In the genomic region with DNA sequence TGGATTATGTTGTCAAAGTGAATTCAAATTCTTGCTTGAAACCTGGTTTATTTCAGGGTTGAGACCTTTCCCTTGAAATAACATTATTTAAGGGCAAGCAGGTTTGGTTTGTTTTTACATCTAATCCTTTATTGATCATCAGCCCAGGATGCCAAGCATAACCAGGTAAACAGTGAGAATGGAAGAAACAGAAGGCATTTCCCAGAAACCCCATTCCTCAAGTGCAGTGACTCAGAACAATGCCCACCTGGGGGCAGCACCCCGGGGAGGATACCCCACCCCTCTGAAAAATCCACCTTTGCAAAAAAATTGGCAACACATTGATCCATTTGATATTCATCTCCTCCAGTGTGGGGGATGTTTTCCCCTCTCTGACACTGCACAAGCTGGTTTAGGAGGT, we compare ENCODE assay signal across 16 cellular contexts. TPM values are rescaled to one million over a fixed set of nuclear protein-coding genes. Genes with fewer than 3 reads are reported as not detected.
A peak's percentile ranks its signal among the peaks of the same experiment; 100 is the strongest.
DNase-seq lines count a peak whose midpoint lies in the region; ATAC-seq and TF ChIP-seq lines count a peak whose summit lies in the region.
"Had no signal": no experiment of that assay in that cellular context is flagged by ENCODE, and none has a peak within 500 bp of the region (broad histone marks: within the 10 kb centered on the region; RNA-seq: fewer than 3 reads in every experiment).

No MANE protein-coding gene starts in this region.

- no peaks in the 10 kb centered on the region for H3K23me2 ChIP-seq in H9 (ENCODE audit: insufficient read length, low read depth, low read length, poor library complexity, severe bottlenecking)

- H3K18ac ChIP-seq in H9 (ENCODE audit: insufficient read length, low read depth, low read length) = no peak overlapping the region

- H4K5ac ChIP-seq in H9 (ENCODE audit: insufficient read length, low read depth, low read length) = no peak overlapping the region

- H3K9ac ChIP-seq in H9 (ENCODE audit: extremely low read depth, insufficient read length, low read length) (no peak overlapping the region), neural cell (ENCODE audit: low read length) (no peak overlapping the region)

- no peak overlapping the region for H3K4me3 ChIP-seq in neural cell (ENCODE audit: low read length)
- H3K4me3 ChIP-seq: smooth muscle cell, tibial nerve had no signal

- H2BK15ac ChIP-seq in H9 (ENCODE audit: low read depth, low read length) = no peak overlapping the region

- no peak overlapping the region for H2BK5ac ChIP-seq in H9 (ENCODE audit: insufficient read length, low read length)

- no peak overlapping the region for H2BK12ac ChIP-seq in H9 (ENCODE audit: insufficient read length, low read depth, low read length)

- no peak overlapping the region for H3K23ac ChIP-seq in H9 (ENCODE audit: insufficient read length, low read depth, low read length)

- H2BK120ac ChIP-seq in H9 (ENCODE audit: low read depth, low read length, poor library complexity, severe bottlenecking) = no peak overlapping the region

- no peak overlapping the region for H2AK5ac ChIP-seq in H9 (ENCODE audit: insufficient read length, low read length)

- H3K9me2 ChIP-seq in neural cell (ENCODE audit: insufficient read depth, low read length) = no peaks in the 10 kb centered on the region

- H3F3A ChIP-seq in neural cell (ENCODE audit: insufficient read depth, low read length, poor library complexity, severe bottlenecking) = no peaks in the 10 kb centered on the region

- H3K27ac ChIP-seq in H9 (ENCODE audit: insufficient read length, low read depth, low read length) = no peak overlapping the region
- no peak overlapping the region for H3K27ac ChIP-seq in neural cell (ENCODE audit: low read length)
- H3K27ac ChIP-seq: 22Rv1, tibial nerve had no signal

- H4K8ac ChIP-seq in H9 (replicated peaks; ENCODE audit: insufficient read length, low read depth, low read length) = no peak overlapping the region

- H3T11ph ChIP-seq in H9 (ENCODE audit: low read length) = no peak overlapping the region

- no peaks in the 10 kb centered on the region for H4K20me1 ChIP-seq in H9 (ENCODE audit: control insufficient read depth, insufficient read depth, insufficient read length)
- H4K20me1 ChIP-seq in neural cell (ENCODE audit: insufficient read depth) = no peaks in the 10 kb centered on the region

- no peak for TF ChIP-seq EP300 in neural cell (conservative IDR thresholded peaks at IDR 0.05; ENCODE audit: poor library complexity, severe bottlenecking)

- no peaks in the 10 kb centered on the region for H3K9me3 Mint-ChIP-seq in H9
- H3K9me3 Mint-ChIP-seq in activated naive CD8-positive, alpha-beta T cell treated with anti-CD3 and anti-CD28 coated beads for 36 hours = no peaks in the 10 kb centered on the region
- H3K9me3 Mint-ChIP-seq: natural killer cell treated with Interleukin-12 subunit alpha and Interleukin-12 subunit beta and Interleukin-15 and Interleukin-18, amount 100 ng/mL, for 72 hours had no signal

- peak; percentile 24; the same call in 1 of the 3 replicates for TF ChIP-seq CTCF in H9 (conservative IDR thresholded peaks at IDR 0.05)
- TF ChIP-seq CTCF in neural cell (IDR thresholded peaks at IDR 0.05; ENCODE audit: poor library complexity, severe bottlenecking) = no peak

- intact Hi-C loops in head of caudate nucleus (cut with DNase I) (no loop called here), Right ventricle myocardium superior (cut with DNase I) (no loop called here)

- no peak overlapping the region for H3K14ac ChIP-seq in H9 (ENCODE audit: insufficient read depth, low read length)

- H4K91ac ChIP-seq in H9 (ENCODE audit: insufficient read length, low read depth, low read length) = no peak overlapping the region

- H3K4me1 ChIP-seq in H9 (ENCODE audit: insufficient read depth, low read length) = no peaks in the 10 kb centered on the region
- H3K4me1 ChIP-seq: tibial nerve had no signal

- H3K36me3 ChIP-seq in neural cell (ENCODE audit: insufficient read depth, low read length) = no peaks in the 10 kb centered on the region

- H2BK20ac ChIP-seq in H9 (ENCODE audit: low read depth, low read length, poor library complexity, severe bottlenecking) = no peak overlapping the region

- H3K27me3 Mint-ChIP-seq in H9 (ENCODE audit: low read depth) = peaks cover 4% of the 10 kb centered on the region; the same call in 1 of the 2 replicates
- no peaks in the 10 kb centered on the region for H3K27me3 Mint-ChIP-seq in activated naive CD8-positive, alpha-beta T cell treated with anti-CD3 and anti-CD28 coated beads for 36 hours
- H3K27me3 Mint-ChIP-seq: natural killer cell treated with Interleukin-12 subunit alpha and Interleukin-12 subunit beta and Interleukin-15 and Interleukin-18, amount 100 ng/mL, for 72 hours; T-helper 17 cell had no signal

- DNase-seq in NCI-H1417 (lab: John Stamatoyannopoulos, UW) (peak in 2 of 3 experiments; percentile 5 to 38), NCI-H1417 treated with DMSO at 0.1 percent for 48 hours (lab: John Stamatoyannopoulos, UW) (no peak), H9 (no peak), head of caudate nucleus (no peak), DMS153 treated with DMSO at 0.1 percent for 48 hours (lab: John Stamatoyannopoulos, UW; ENCODE audit: unreplicated experiment) (no peak), Right ventricle myocardium superior (no peak)
- DNase-seq in activated naive CD8-positive, alpha-beta T cell treated with anti-CD3 and anti-CD28 coated beads for 36 hours = no peak
- DNase-seq: activated CD8-positive, alpha-beta memory T cell treated with anti-CD3 and anti-CD28 coated beads for 24 hours; left colon; NCI-H2081; T-helper 17 cell had no signal

- peaks cover 3 to 10% (median 6%) of the 10 kb centered on the region in 3 experiments; a peak in 5 of 7 replicates for H3K36me3 Mint-ChIP-seq in H9 (ENCODE audit: insufficient read depth in 1 of 3, low read depth in 3 of 3)
- peaks cover 15% of the 10 kb centered on the region for H3K36me3 Mint-ChIP-seq in activated naive CD8-positive, alpha-beta T cell treated with anti-CD3 and anti-CD28 coated beads for 36 hours
- H3K36me3 Mint-ChIP-seq: natural killer cell treated with Interleukin-12 subunit alpha and Interleukin-12 subunit beta and Interleukin-15 and Interleukin-18, amount 100 ng/mL, for 72 hours had no signal

- H3K27ac Mint-ChIP-seq in H9 = peak overlapping the region in 2 of 3 experiments; percentile 10 to 83; a peak in 2 of 7 replicates
- H3K27ac Mint-ChIP-seq in activated naive CD8-positive, alpha-beta T cell treated with anti-CD3 and anti-CD28 coated beads for 36 hours = peak overlapping the region; percentile 68
- H3K27ac Mint-ChIP-seq: natural killer cell treated with Interleukin-12 subunit alpha and Interleukin-12 subunit beta and Interleukin-15 and Interleukin-18, amount 100 ng/mL, for 72 hours; T-helper 17 cell had no signal

- H2AFZ ChIP-seq in H9 (ENCODE audit: low read length) = no peak overlapping the region
- H2AFZ ChIP-seq in neural cell (ENCODE audit: low read depth, low read length) = no peak overlapping the region

- H3K79me1 ChIP-seq in H9 (ENCODE audit: insufficient read depth, low read depth, low read length, poor library complexity, severe bottlenecking) = no peaks in the 10 kb centered on the region

- H3K4ac ChIP-seq in H9 (ENCODE audit: low read depth, low read length) = no peak overlapping the region

- no peak for TF ChIP-seq RAD21 in neural cell (conservative IDR thresholded peaks at IDR 0.05)

- H3K4me2 ChIP-seq in H9 (ENCODE audit: insufficient read depth, insufficient read length, low read length) = no peak overlapping the region
- no peak overlapping the region for H3K4me2 ChIP-seq in neural cell (ENCODE audit: low read length)
- H3K4me2 ChIP-seq: smooth muscle cell had no signal

- peaks cover 20 to 22% of the 10 kb centered on the region in 2 experiments for H3K4me1 Mint-ChIP-seq in H9
- H3K4me1 Mint-ChIP-seq in activated naive CD8-positive, alpha-beta T cell treated with anti-CD3 and anti-CD28 coated beads for 36 hours = peaks cover 21% of the 10 kb centered on the region

- H3K9me3 ChIP-seq in H9 (ENCODE audit: control insufficient read depth, low read depth, low read length) (no peaks in the 10 kb centered on the region), neural cell (ENCODE audit: low read length) (no peaks in the 10 kb centered on the region)
- H3K9me3 ChIP-seq: tibial nerve had no signal

- H3K27me3 ChIP-seq in H9 (ENCODE audit: insufficient read depth, low read length) (no peaks in the 10 kb centered on the region), neural cell (ENCODE audit: insufficient read depth, low read depth, low read length) (no peaks in the 10 kb centered on the region)
- H3K27me3 ChIP-seq: tibial nerve had no signal

- no peak for ATAC-seq in Right ventricle myocardium superior (ENCODE audit: poor library complexity)
- ATAC-seq: left colon; natural killer cell treated with Interleukin-12 subunit alpha and Interleukin-12 subunit beta and Interleukin-15 and Interleukin-18, amount 100 ng/mL, for 72 hours; T-helper 17 cell had no signal

- H3K56ac ChIP-seq in H9 (ENCODE audit: insufficient read length, low read depth, low read length) = no peak overlapping the region

- no peaks in the 10 kb centered on the region for H3K79me2 ChIP-seq in H9 (ENCODE audit: insufficient read depth, low read length)
- no peaks in the 10 kb centered on the region for H3K79me2 ChIP-seq in neural cell (replicated peaks; ENCODE audit: insufficient read depth, low read length)

- no peak overlapping the region for H3K4me3 Mint-ChIP-seq in H9
- no peak overlapping the region for H3K4me3 Mint-ChIP-seq in activated naive CD8-positive, alpha-beta T cell treated with anti-CD3 and anti-CD28 coated beads for 36 hours
- H3K4me3 Mint-ChIP-seq: natural killer cell treated with Interleukin-12 subunit alpha and Interleukin-12 subunit beta and Interleukin-15 and Interleukin-18, amount 100 ng/mL, for 72 hours; T-helper 17 cell had no signal

- WGBS in H9 (ENCODE audit: extremely low coverage, insufficient read length, low lambda C conversion rate) = no CpG with 5 or more reads among the region's 1 CpG

TF ChIP-seq in neural cell, 6 proteins besides CTCF, POLR2A, EP300 and RAD21 (continues in another document):
- TF ChIP-seq MXI1 (conservative IDR thresholded peaks at IDR 0.05; ENCODE audit: poor library complexity, severe bottlenecking) (no peak), SMC3 (conservative IDR thresholded peaks at IDR 0.05; ENCODE audit: poor library complexity) (peak; percentile 19)

RNA-seq across cellular contexts. Expression of a gene that starts 32.5 kb away (rescaled TPM):
- total RNA-seq in H9 (2021) = 39.0 and 41.2 TPM in 2 replicates
- 10 to 100 TPM; 64.0 to 65.7 TPM for total RNA-seq in activated naive CD8-positive, alpha-beta T cell treated with anti-CD3 and anti-CD28 coated beads for 36 hours
- polyA plus RNA-seq in neural cell = 14.0 and 15.5 TPM in 2 replicates
- 25.8 and 27.5 TPM in 2 replicates for polyA minus RNA-seq in neural cell
- 24.9 TPM for total RNA-seq in Right ventricle myocardium superior

RNA-seq across cellular contexts. Expression of a gene that starts 32.7 kb away (rescaled TPM):
- total RNA-seq in H9 (2021) (42.8 and 44.4 TPM in 2 replicates), Right ventricle myocardium superior (5.7 TPM)
- 10 to 100 TPM; 86.9 to 87.2 TPM for total RNA-seq in activated naive CD8-positive, alpha-beta T cell treated with anti-CD3 and anti-CD28 coated beads for 36 hours
- polyA plus RNA-seq in neural cell = 2.5 and 2.7 TPM in 2 replicates
- polyA minus RNA-seq in neural cell = 10.5 and 13.3 TPM in 2 replicates

RNA-seq across cellular contexts. Expression of a gene that starts 37.2 kb away (rescaled TPM):
- total RNA-seq in H9 (2021) (28.3 and 29.7 TPM in 2 replicates), Right ventricle myocardium superior (8.6 TPM)
- 10 to 100 TPM; 36.2 to 36.5 TPM for total RNA-seq in activated naive CD8-positive, alpha-beta T cell treated with anti-CD3 and anti-CD28 coated beads for 36 hours
- polyA plus RNA-seq in neural cell = 49.4 and 53.0 TPM in 2 replicates
- polyA minus RNA-seq in neural cell = 85.7 and 91.8 TPM in 2 replicates

Comparison
In these comparisons a context has a peak if more than half of its experiments do, and no peak if none do; other contexts are left out.
1. DNase-seq: peak in NCI-H1417 (2 of 3); none in NCI-H1417 treated with DMSO at 0.1 percent for 48 hours (single experiment), H9 (single experiment), activated naive CD8-positive, alpha-beta T cell treated with anti-CD3 and anti-CD28 coated beads for 36 hours (single experiment), head of caudate nucleus (0 of 42), DMS153 treated with DMSO at 0.1 percent for 48 hours (single experiment) and Right ventricle myocardium superior (single experiment).